In genomic region chr20:34983995-34984735, GRCh38 we compare ENCODE assay signal across 18 cellular contexts. TPM values are rescaled to one million over a fixed set of nuclear protein-coding genes. Genes with fewer than 3 reads are reported as not detected.
DNase-seq lines count a peak whose midpoint lies in the region; ATAC-seq and TF ChIP-seq lines count a peak whose summit lies in the region.
"Had no signal": no experiment of that assay in that cellular context is flagged by ENCODE, and none has a peak within 500 bp of the region (broad histone marks: within the 10 kb centered on the region; RNA-seq: fewer than 3 reads in every experiment).

No MANE protein-coding gene starts in this region.

- intact Hi-C loops in heart right ventricle (cut with DNase I) (no loop called here), mucosa of descending colon (cut with DNase I, micrococcal nuclease) (no loop called here), vagina (cut with DNase I) (no loop called here)

- H3K27ac ChIP-seq in heart right ventricle (peak overlapping the region in 8 of 10 donors; percentile 34 to 98 (median 68)), vagina (no peak overlapping the region)
- H3K27ac ChIP-seq: adrenal gland, HL-60, lower lobe of right lung had no signal

- no peak overlapping the region for H3K27ac Mint-ChIP-seq in effector memory CD8-positive, alpha-beta T cell
- H3K27ac Mint-ChIP-seq: activated T-cell treated with anti-CD3 and anti-CD28 coated beads, Interleukin-2, amount 50 U/mL, for 72 hours had no signal

- peaks cover 7% of the 10 kb centered on the region for H3K36me3 Mint-ChIP-seq in effector memory CD8-positive, alpha-beta T cell (ENCODE audit: insufficient read depth)

- TF ChIP-seq POLR2A in vagina (IDR thresholded peaks at IDR 0.05), result no peak

- H3K27me3 ChIP-seq in heart right ventricle (peaks cover 0 to 17% (median 0%) of the 10 kb centered on the region in 7 donors), vagina (no peaks in the 10 kb centered on the region)
- H3K27me3 ChIP-seq: adrenal gland had no signal

- no peaks in the 10 kb centered on the region for H3K9me3 Mint-ChIP-seq in effector memory CD8-positive, alpha-beta T cell
- H3K9me3 Mint-ChIP-seq: activated T-cell treated with anti-CD3 and anti-CD28 coated beads, Interleukin-2, amount 50 U/mL, for 72 hours; central memory CD8-positive, alpha-beta T cell; neural crest cell; stimulated activated naive CD8-positive, alpha-beta T cell treated with anti-CD3 and anti-CD28 coated beads, Interleukin-15, Interleukin-2, amounts not matched to agents 100 ng/mL and 50 ng/mL, for 24 hours had no signal

- H3K36me3 ChIP-seq in heart right ventricle, result peaks cover 0 to 32% (median 0%) of the 10 kb centered on the region in 9 donors
- H3K36me3 ChIP-seq in mucosa of descending colon (ENCODE audit: low read depth), result no peaks in the 10 kb centered on the region
- H3K36me3 ChIP-seq in vagina, result no peaks in the 10 kb centered on the region
- H3K36me3 ChIP-seq: adrenal gland, lower lobe of right lung had no signal

- peaks cover 2 to 4% of the 10 kb centered on the region in 2 donors for H3K4me1 Mint-ChIP-seq in effector memory CD8-positive, alpha-beta T cell (ENCODE audit: low read depth in 2 of 2)

- TF ChIP-seq CTCF in heart right ventricle (IDR thresholded peaks at IDR 0.05) (no peak), mucosa of descending colon (IDR thresholded peaks at IDR 0.05) (no peak), vagina (IDR thresholded peaks at IDR 0.05) (no peak)

- H3K9me3 ChIP-seq in heart right ventricle (no peaks in the 10 kb centered on the region), mucosa of descending colon (no peaks in the 10 kb centered on the region), vagina (no peaks in the 10 kb centered on the region)
- H3K9me3 ChIP-seq: adrenal gland, lower lobe of right lung had no signal

- H3K27me3 Mint-ChIP-seq in effector memory CD8-positive, alpha-beta T cell, result peaks cover 20 to 55% of the 10 kb centered on the region in 2 donors

- ATAC-seq in heart right ventricle (no peak), mucosa of descending colon (peak; percentile 83), HG03175 (IDR thresholded peaks at IDR 0.05; ENCODE audit: unreplicated experiment) (no peak), GM18502 (IDR thresholded peaks at IDR 0.05; ENCODE audit: poor library complexity, unreplicated experiment) (no peak)
- ATAC-seq in effector memory CD8-positive, alpha-beta T cell (replicated peaks), result no peak
- ATAC-seq: activated T-cell treated with anti-CD3 and anti-CD28 coated beads, Interleukin-2, amount 50 U/mL, for 72 hours; lower lobe of right lung had no signal

- no peak overlapping the region for H3K4me3 Mint-ChIP-seq in effector memory CD8-positive, alpha-beta T cell
- H3K4me3 Mint-ChIP-seq: activated T-cell treated with anti-CD3 and anti-CD28 coated beads, Interleukin-2, amount 50 U/mL, for 72 hours; central memory CD8-positive, alpha-beta T cell; neural crest cell; stimulated activated naive CD8-positive, alpha-beta T cell treated with anti-CD3 and anti-CD28 coated beads, Interleukin-15, Interleukin-2, amounts not matched to agents 100 ng/mL and 50 ng/mL, for 24 hours had no signal

- WGBS in heart right ventricle, 2 donors, result 22 to 27% methylated on average over 14 of the region's 14 CpGs

- peak; percentile 57 for DNase-seq in COR-L47 (lab: John Stamatoyannopoulos, UW)
- peak; percentile 96 for DNase-seq in NCI-H146 treated with DMSO at 0.1 percent for 48 hours (lab: John Stamatoyannopoulos, UW; ENCODE audit: unreplicated experiment)
- no peak for DNase-seq in heart right ventricle
- DNase-seq in mucosa of descending colon, result peak; percentile 37 to 60 (median 50)
- DNase-seq in vagina (ENCODE audit: extremely low spot score in 2 of 2), result no peak
- no peak for DNase-seq in effector memory CD8-positive, alpha-beta T cell
- DNase-seq: activated CD4-positive, alpha-beta T cell treated with anti-CD3 and anti-CD28 coated beads, Interleukin-2, amount 50 U/mL, for 48 hours; activated T-cell treated with anti-CD3 and anti-CD28 coated beads, Interleukin-2, amount 50 U/mL, for 72 hours; glutamatergic neuron; lower lobe of right lung; NCI-H2029 had no signal

- H3K4me1 ChIP-seq in heart right ventricle (peaks cover 15 to 91% (median 48%) of the 10 kb centered on the region in 9 donors), mucosa of descending colon (ENCODE audit: low read depth) (peaks cover 18% of the 10 kb centered on the region), vagina (peaks cover 8% of the 10 kb centered on the region)

- no peak overlapping the region for H3K4me3 ChIP-seq in heart right ventricle
- no peak overlapping the region for H3K4me3 ChIP-seq in mucosa of descending colon
- no peak overlapping the region for H3K4me3 ChIP-seq in vagina
- H3K4me3 ChIP-seq: adrenal gland, lower lobe of right lung had no signal

RNA-seq across cellular contexts. Expression of gene MYH7B, which starts 28.5 kb away (rescaled TPM):
- total RNA-seq in heart right ventricle (100 to 1,000 TPM; 117 to 318 (median 182) TPM), mucosa of descending colon (1 to 10 TPM in 1 of 3 donors, under 1 TPM in 2; 0.76 to 1.9 (median 0.99) TPM), vagina (under 0.01 TPM)
- 100 to 1,000 TPM in 1 of 2 donors, 10 to 100 TPM in 1; 22.1 to 962 TPM for polyA plus RNA-seq in heart right ventricle

RNA-seq across cellular contexts. Expression of gene GSS, which starts 28.6 kb away (rescaled TPM):
- total RNA-seq in heart right ventricle (10 to 100 TPM; 20.0 to 33.2 (median 24.7) TPM), mucosa of descending colon (10 to 100 TPM; 45.2 to 97.3 (median 91.8) TPM), vagina (47.9 TPM)
- 10 to 100 TPM; 30.6 to 60.4 TPM for polyA plus RNA-seq in heart right ventricle

Comparison
In these comparisons a context has a peak if more than half of its experiments do, and no peak if none do; other contexts are left out.
1. DNase-seq: peak in COR-L47 (single experiment), NCI-H146 treated with DMSO at 0.1 percent for 48 hours (single experiment) and mucosa of descending colon (3 of 3); none in heart right ventricle (0 of 2), vagina (0 of 2) and effector memory CD8-positive, alpha-beta T cell (0 of 3).
2. RNA of gene MYH7B, which starts 28.5 kb away (total RNA-seq): 117 to 318 TPM in heart right ventricle; 0.76 to 1.9 TPM in mucosa of descending colon and under 0.01 TPM in vagina (single experiment); every median in the first group is over 10 times any median in the second.